ENCODE assay signal across 8 cellular contexts in the genomic region with DNA sequence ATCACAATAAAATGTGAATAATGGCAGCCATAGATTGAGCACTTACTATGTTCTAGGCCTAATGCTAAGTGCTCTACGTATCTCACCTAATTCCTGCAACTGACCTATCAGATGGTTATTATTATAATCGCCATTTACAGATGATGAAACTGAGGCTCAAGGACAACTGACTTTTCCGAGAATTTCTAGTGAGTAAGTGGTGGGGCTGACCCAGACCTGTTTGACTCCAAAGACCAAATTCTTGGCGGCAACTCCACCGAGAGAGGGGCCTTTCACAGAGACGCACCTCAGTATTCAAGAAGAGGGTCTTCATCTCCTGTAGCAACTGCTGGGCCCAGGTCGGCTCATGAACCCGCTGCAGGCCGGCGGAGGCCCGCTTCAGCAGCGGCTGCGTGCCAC. TPM values are rescaled to one million over a fixed set of nuclear protein-coding genes. Genes with fewer than 3 reads are reported as not detected.
DNase-seq lines count a peak whose midpoint lies in the region; ATAC-seq, FAIRE-seq and TF ChIP-seq lines count a peak whose summit lies in the region.

No MANE protein-coding gene starts in this region.

- peaks cover 50% of the 10 kb centered on the region for H3K4me1 Mint-ChIP-seq in activated B cell treated with CpG ODN at 0.5 μM for 24 hours

- peaks cover 59% of the 10 kb centered on the region for H3K36me3 Mint-ChIP-seq in activated B cell treated with CpG ODN at 0.5 μM for 24 hours (ENCODE audit: low read depth)

- ATAC-seq in activated B cell treated with CpG ODN at 0.5 μM for 24 hours (ENCODE audit: low read depth), result no peak
- ATAC-seq in right cardiac atrium, result no peak
- ATAC-seq in GM18870 (IDR thresholded peaks at IDR 0.05; ENCODE audit: unreplicated experiment), result no peak

- DNase-seq in H7, result no peak
- DNase-seq in activated B cell treated with CpG ODN at 0.5 μM for 24 hours, result no peak
- no peak for DNase-seq in right cardiac atrium
- no peak for DNase-seq in small intestine
- DNase-seq in superior temporal gyrus (ENCODE audit: extremely low spot score), result no peak
- no peak for DNase-seq in LoVo (ENCODE audit: low spot score)
- no peak for DNase-seq in H54 (ENCODE audit: insufficient read length, low spot score)

- POLR2A ChIA-PET in activated B cell treated with CpG ODN at 0.5 μM for 24 hours (lab: Charles Lee), result interaction anchor here (0.6 to 5.0 kb wide), 10 partner anchors 12 to 179 kb away, joined by 3 to 47 read pairs (median 12); a partner anchor contains a TSS

- 7% methylated on average over 13 of the region's 13 CpGs for WGBS in right cardiac atrium
- 7 to 10% (median 9%) methylated on average over 13 of the region's 13 CpGs for WGBS in small intestine, 3 donors

- no peaks in the 10 kb centered on the region for H3K27me3 ChIP-seq in H7 (ENCODE audit: control insufficient read depth, insufficient read depth, low read length)
- no peaks in the 10 kb centered on the region for H3K27me3 ChIP-seq in right cardiac atrium (ENCODE audit: control insufficient read depth, insufficient read depth)
- no peaks in the 10 kb centered on the region for H3K27me3 ChIP-seq in small intestine (ENCODE audit: control insufficient read depth in 2 of 2, insufficient read depth in 2 of 2, low read length in 2 of 2)

- FAIRE-seq in small intestine (lab: Jason Lieb, UNC) (no peak), H54 (lab: Jason Lieb, UNC) (no peak)

- no peaks in the 10 kb centered on the region for H3K9me3 Mint-ChIP-seq in activated B cell treated with CpG ODN at 0.5 μM for 24 hours

- no peak for TF ChIP-seq POLR2A in H54 (IDR thresholded peaks at IDR 0.05; ENCODE audit: low read depth, low read length)

- H3K27me3 Mint-ChIP-seq in activated B cell treated with CpG ODN at 0.5 μM for 24 hours, result no peaks in the 10 kb centered on the region

- CTCF ChIA-PET in activated B cell treated with CpG ODN at 0.5 μM for 24 hours (lab: Charles Lee), result interaction anchor here (1.2 to 1.4 kb wide), 2 partner anchors 95 to 181 kb away, joined by 3 to 4 read pairs; no protein-coding TSS in a partner anchor

- TF ChIP-seq CTCF in activated B cell treated with CpG ODN at 0.5 μM for 24 hours (IDR thresholded peaks at IDR 0.05), result no peak

- H3K27ac ChIP-seq in right cardiac atrium (ENCODE audit: low read length) (no peak overlapping the region), small intestine (ENCODE audit: low read depth in 1 of 2, low read length in 1 of 2) (peak overlapping the region in 1 of 2 donors; percentile 96)

- H3K4me3 Mint-ChIP-seq in activated B cell treated with CpG ODN at 0.5 μM for 24 hours, result peak overlapping the region; percentile 96

- H3K36me3 ChIP-seq in H7 (replicated peaks; ENCODE audit: control insufficient read depth, insufficient read depth, low read length) (peaks cover 23% of the 10 kb centered on the region), small intestine (ENCODE audit: control insufficient read depth in 2 of 2, insufficient read depth in 2 of 2, low read length in 2 of 2) (peaks cover 0 to 3% of the 10 kb centered on the region in 2 donors)

- H3K4me3 ChIP-seq in H7 (ENCODE audit: insufficient read depth, low read depth, low read length) (peak overlapping the region; percentile 98), right cardiac atrium (ENCODE audit: low read length) (peak overlapping the region; percentile 99), small intestine (ENCODE audit: low read depth in 1 of 2, low read length in 2 of 2) (peak overlapping the region; percentile 76 to 77)

- H3K9me3 ChIP-seq in right cardiac atrium (ENCODE audit: control insufficient read depth, low read length), result no peaks in the 10 kb centered on the region
- no peaks in the 10 kb centered on the region for H3K9me3 ChIP-seq in small intestine (ENCODE audit: control insufficient read depth, low read depth)

- peak overlapping the region; percentile 95 for H3K27ac Mint-ChIP-seq in activated B cell treated with CpG ODN at 0.5 μM for 24 hours

- H3K4me1 ChIP-seq in right cardiac atrium (ENCODE audit: control insufficient read depth, insufficient read depth, low read length) (peaks cover 8% of the 10 kb centered on the region), small intestine (ENCODE audit: control insufficient read depth in 2 of 2, insufficient read depth in 1 of 2, low read depth in 1 of 2, low read length in 1 of 2) (peaks cover 1 to 4% of the 10 kb centered on the region in 2 donors)

- intact Hi-C loops in activated B cell treated with CpG ODN at 0.5 μM for 24 hours (cut with micrococcal nuclease), result loop anchor here (5.0 kb wide), 1 partner anchor 149 kb away; a partner anchor contains a TSS
- intact Hi-C loops in right cardiac atrium (cut with DNase I), result no loop called here

RNA-seq across cellular contexts. Expression of a gene that starts 0.6 kb away (rescaled TPM):
- 11.8 and 16.3 TPM in 2 replicates for total RNA-seq in H7 (2014; rRNA removed; shearing (Covaris generic))
- 31.8 and 35.5 TPM in 2 replicates for total RNA-seq in activated B cell treated with CpG ODN at 0.5 μM for 24 hours
- total RNA-seq in right cardiac atrium, result 10 to 100 TPM in 3 of 4 donors, 1 to 10 TPM in 1; 9.1 to 14.4 (median 13.9) TPM
- polyA plus RNA-seq in right cardiac atrium, result 13.6 TPM
- polyA plus RNA-seq in small intestine, result 10 to 100 TPM in 1 of 3 donors, 1 to 10 TPM in 2; 6.5 to 12.9 (median 8.1) TPM

RNA-seq across cellular contexts. Expression of a gene that starts 0.6 kb away (rescaled TPM):
- total RNA-seq in H7 (2014; rRNA removed; shearing (Covaris generic)), result 458 and 547 TPM in 2 replicates
- total RNA-seq in activated B cell treated with CpG ODN at 0.5 μM for 24 hours, result 196 and 213 TPM in 2 replicates
- 100 to 1,000 TPM in 1 of 4 donors, 10 to 100 TPM in 3; 99.2 to 104 (median 99.8) TPM for total RNA-seq in right cardiac atrium
- polyA plus RNA-seq in right cardiac atrium, result 127 TPM
- polyA plus RNA-seq in small intestine, result 100 to 1,000 TPM; 162 to 234 (median 175) TPM

RNA-seq across cellular contexts. Expression of a gene that starts 12.7 kb away (rescaled TPM):
- total RNA-seq in H7 (2014; rRNA removed; shearing (Covaris generic)), result not detected in 2 replicates
- total RNA-seq in activated B cell treated with CpG ODN at 0.5 μM for 24 hours, result not detected in 2 replicates
- not detected for total RNA-seq in right cardiac atrium
- polyA plus RNA-seq in right cardiac atrium, result 0.05 TPM
- polyA plus RNA-seq in small intestine, result not detected

RNA-seq across cellular contexts. Expression of a gene that starts 16.1 kb away (rescaled TPM):
- 8.3 and 8.7 TPM in 2 replicates for total RNA-seq in H7 (2014; rRNA removed; shearing (Covaris generic))
- total RNA-seq in activated B cell treated with CpG ODN at 0.5 μM for 24 hours (3.5 and 4.2 TPM in 2 replicates), right cardiac atrium (1 to 10 TPM in 3 of 4 donors, under 1 TPM in 1; 0.81 to 1.5 (median 1.5) TPM)
- polyA plus RNA-seq in right cardiac atrium (1.00 TPM), small intestine (1 to 10 TPM in 2 of 3 donors, under 1 TPM in 1; 0.54 to 1.8 (median 1.8) TPM)

RNA-seq across cellular contexts. Expression of a gene that starts 21.2 kb away (rescaled TPM):
- 56.0 and 57.8 TPM in 2 replicates for total RNA-seq in H7 (2014; rRNA removed; shearing (Covaris generic))
- total RNA-seq in activated B cell treated with CpG ODN at 0.5 μM for 24 hours (50.4 and 56.9 TPM in 2 replicates), right cardiac atrium (10 to 100 TPM in 3 of 4 donors, 1 to 10 TPM in 1; 8.0 to 18.4 (median 14.5) TPM)
- polyA plus RNA-seq in right cardiac atrium (26.9 TPM), small intestine (1 to 10 TPM; 2.5 to 8.1 (median 4.4) TPM)
